Comparison of ENCODE assay signal across 17 cellular contexts in genomic region chr4:24209891-24210290, GRCh38.
"Had no signal": no experiment of that assay in that cellular context is flagged by ENCODE, and none has a peak within 500 bp of the region (broad histone marks: within the 10 kb centered on the region; RNA-seq: fewer than 3 reads in every experiment).

No MANE protein-coding gene starts in this region.

- FAIRE-seq: keratinocyte, urothelium cell line had no signal

- ATAC-seq: activated CD8-positive, alpha-beta memory T cell treated with anti-CD3 and anti-CD28 coated beads, Interleukin-2, amount 10 ng/mL, durations not matched to agents 7 days and 5 days; natural killer cell treated with Interleukin-12 subunit alpha and Interleukin-12 subunit beta and Interleukin-15 and Interleukin-18, amount 100 ng/mL, for 72 hours; SK-N-SH treated with all-trans-retinoic acid at 6 μM for 48 hours; stimulated activated naive CD8-positive, alpha-beta T cell treated with anti-CD3 and anti-CD28 coated beads, Interleukin-15, amount 100 ng/mL, for 72 hours had no signal

- H3K36me3 ChIP-seq: right atrium auricular region, thoracic aorta had no signal

- H3K27me3 ChIP-seq: right atrium auricular region had no signal

- H3K4me3 ChIP-seq: right atrium auricular region, thoracic aorta had no signal

- DNase-seq: activated CD4-positive, alpha-beta T cell treated with anti-CD3 and anti-CD28 coated beads for 1 hour; activated CD4-positive, alpha-beta T cell treated with anti-CD3 and anti-CD28 coated beads, Interleukin-2, amount 50 U/mL, for 48 hours; activated CD8-positive, alpha-beta memory T cell treated with anti-CD3 and anti-CD28 coated beads, Interleukin-2, amount 10 ng/mL, durations not matched to agents 7 days and 5 days; activated naive CD4-positive, alpha-beta T cell treated with anti-CD3 and anti-CD28 coated beads, Interleukin-2, amount 10 ng/mL, durations not matched to agents 7 days and 5 days; activated T-cell treated with anti-CD3 and anti-CD28 coated beads, Interleukin-2, amount 50 U/mL, for 1 hour; cortex of kidney; effector memory CD4-positive, alpha-beta T cell; left ventricle myocardium superior; stimulated activated naive CD8-positive, alpha-beta T cell treated with anti-CD3 and anti-CD28 coated beads, Interleukin-15, amount 100 ng/mL, for 72 hours; T-helper 1 cell had no signal

- H3K27ac ChIP-seq: thoracic aorta, VCaP had no signal

- H3K9me3 ChIP-seq: right atrium auricular region, thoracic aorta had no signal

- H3K4me1 ChIP-seq: right atrium auricular region had no signal
